In genomic region chr5:96316017-96316416, GRCh38 we compare ENCODE assay signal across 15 cellular contexts.
"Had no signal": no experiment of that assay in that cellular context is flagged by ENCODE, and none has a peak within 500 bp of the region (broad histone marks: within the 10 kb centered on the region; RNA-seq: fewer than 3 reads in every experiment).

No MANE protein-coding gene starts in this region.

- ATAC-seq: activated CD4-positive, CD25-positive, alpha-beta regulatory T cell treated with anti-CD3 and anti-CD28 coated beads, Interleukin-2, amount 50 U/mL, for 24 hours; gastrocnemius medialis; heart right ventricle; stimulated activated effector memory CD8-positive, alpha-beta T cell treated with anti-CD3 and anti-CD28 coated beads, Interleukin-12 subunit alpha, Interleukin-12 subunit beta, amount 100 ng/mL, for 72 hours; upper lobe of right lung had no signal

- H3K4me2 ChIP-seq: neural progenitor cell had no signal

- DNase-seq: activated naive CD4-positive, alpha-beta T cell treated with Interleukin-2 at 50 U/mL for 16 hours; cerebellar nuclear complex; effector memory CD4-positive, alpha-beta T cell; gastrocnemius medialis; heart right ventricle; naive B cell; T1000; upper lobe of right lung had no signal

- H3K9me3 ChIP-seq: gastrocnemius medialis, thoracic aorta, upper lobe of right lung had no signal

- H3K9ac ChIP-seq: neural progenitor cell, parathyroid adenoma had no signal

- H3K4me1 ChIP-seq: ascending aorta, breast epithelium, parathyroid adenoma, upper lobe of right lung had no signal

- H3K36me3 ChIP-seq: ascending aorta, breast epithelium, gastrocnemius medialis, heart right ventricle, thoracic aorta, upper lobe of right lung had no signal

- H3K79me2 ChIP-seq: parathyroid adenoma had no signal

- H3K4me3 ChIP-seq: ascending aorta, breast epithelium, gastrocnemius medialis, heart right ventricle, neural progenitor cell, thoracic aorta, upper lobe of right lung had no signal

- H2AFZ ChIP-seq: neural progenitor cell, parathyroid adenoma had no signal

- H3K27me3 ChIP-seq: ascending aorta, breast epithelium, gastrocnemius medialis, heart right ventricle, neural progenitor cell, upper lobe of right lung had no signal

- H3K27ac ChIP-seq: ascending aorta, breast epithelium, gastrocnemius medialis, heart right ventricle, neural progenitor cell, parathyroid adenoma, thoracic aorta, upper lobe of right lung had no signal
